In genomic region chr1:43367904-43368645, GRCh38 we compare ENCODE assay signal across 8 cellular contexts. TPM values are rescaled to one million over a fixed set of nuclear protein-coding genes. Genes with fewer than 3 reads are reported as not detected.
DNase-seq lines count a peak whose midpoint lies in the region; TF ChIP-seq lines count a peak whose summit lies in the region.

ELOVL1 (minus strand) TSS chr1:43368011; CDS start chr1:43365609, 2,402 bp downstream.

- no peak; a peak in 1 of 4 replicates for TF ChIP-seq EP300 in SK-N-SH (IDR thresholded peaks at IDR 0.05; ENCODE audit: borderline replicate concordance in 1 of 2, low read depth in 1 of 2, low read length in 1 of 2)
- no peak for TF ChIP-seq EP300 in ovary (IDR thresholded peaks at IDR 0.05)

- 0 out of 2 replicates have a peak, but pooled peaks have one; percentile 9 for TF ChIP-seq RAD21 in SK-N-SH (IDR thresholded peaks at IDR 0.05; ENCODE audit: low read length)

- H3K4me3 Mint-ChIP-seq in HFFc6, result peak within 1 kb of the TSS; percentile 93
- H3K4me3 Mint-ChIP-seq in activated naive CD4-positive, alpha-beta T cell treated with anti-CD3 and anti-CD28 coated beads, Interleukin-2, amount 50 U/mL, for 24 hours, result peak within 1 kb of the TSS; percentile 94

- POLR2A ChIA-PET in SK-N-SH (lab: Yijun Ruan, JAX), result interaction anchor here (0.8 to 1.8 kb wide), 3 partner anchors 10 to 14 kb away, joined by 3 to 8 read pairs (median 3); partner anchors contain the start of gene CDC20

- intact Hi-C loops in ovary (cut with DNase I), result loop anchor here in 1 of 4 donors (10.0 kb wide), 1 partner anchor 133 kb away; no protein-coding TSS in a partner anchor

- peaks cover 45% of the 10 kb centered on the region for H3K36me3 Mint-ChIP-seq in HFFc6 (ENCODE audit: low read depth)
- peaks cover 3% of the 10 kb centered on the region for H3K36me3 Mint-ChIP-seq in activated naive CD4-positive, alpha-beta T cell treated with anti-CD3 and anti-CD28 coated beads, Interleukin-2, amount 50 U/mL, for 24 hours

- TF ChIP-seq CTCF in HFFc6 (IDR thresholded peaks at IDR 0.05) (peak; percentile 32; the same call in 1 of the 2 replicates), SK-N-SH (IDR thresholded peaks at IDR 0.05) (peak; percentile 37), ovary (IDR thresholded peaks at IDR 0.05) (peak in 1 of 3 donors; percentile 13)

- no peaks in the 10 kb centered on the region; the same call in 1 of the 2 replicates for H3K27me3 Mint-ChIP-seq in HFFc6 (ENCODE audit: insufficient read depth)
- no peaks in the 10 kb centered on the region for H3K27me3 Mint-ChIP-seq in activated naive CD4-positive, alpha-beta T cell treated with anti-CD3 and anti-CD28 coated beads, Interleukin-2, amount 50 U/mL, for 24 hours

- DNase-seq in HFFc6 (peak; percentile 84), NCI-H1092 (lab: John Stamatoyannopoulos, UW) (peak; percentile 83), SK-N-SH (peak; percentile 99), glomerular visceral epithelial cell (ENCODE audit: extremely low spot score) (peak; percentile 93), ovary (peak; percentile 86 to 91 (median 90))

- H3F3A ChIP-seq in SK-N-SH (replicated peaks; ENCODE audit: insufficient read depth), result peaks cover 43% of the 10 kb centered on the region

- H3K27me3 ChIP-seq in SK-N-SH (ENCODE audit: insufficient read depth) (no peaks in the 10 kb centered on the region), ovary (no peaks in the 10 kb centered on the region), thymus (ENCODE audit: control insufficient read depth, insufficient read depth) (no peaks in the 10 kb centered on the region)

- H3K9me2 ChIP-seq in SK-N-SH, result no peaks in the 10 kb centered on the region

- CTCF ChIA-PET in SK-N-SH (lab: Yijun Ruan, JAX), result interaction anchor here (0.8 to 1.7 kb wide), 5 partner anchors 9 to 141 kb away, joined by 3 to 9 read pairs (median 4); partner anchors contain the start of gene CDC20

- WGBS in SK-N-SH (ENCODE audit: low lambda C conversion rate), result 1% methylated on average over 9 of the region's 58 CpGs
- 0% methylated on average over 49 to 58 of the region's 58 CpGs for WGBS in ovary, 3 donors
- WGBS in thymus, result under 1% methylated on average over 56 of the region's 58 CpGs

- H3K9me3 ChIP-seq in SK-N-SH, result no peaks in the 10 kb centered on the region
- no peaks in the 10 kb centered on the region for H3K9me3 ChIP-seq in ovary
- H3K9me3 ChIP-seq in thymus (ENCODE audit: control insufficient read depth), result no peaks in the 10 kb centered on the region

- peak within 1 kb of the TSS; percentile 19; the same call in 1 of the 2 replicates for H2AFZ ChIP-seq in SK-N-SH (ENCODE audit: low read depth)

- H4K20me1 ChIP-seq in SK-N-SH (ENCODE audit: insufficient read depth), result no peaks in the 10 kb centered on the region

- peak within 1 kb of the TSS; percentile 93 for H3K27ac Mint-ChIP-seq in HFFc6
- peak within 1 kb of the TSS; percentile 96 for H3K27ac Mint-ChIP-seq in activated naive CD4-positive, alpha-beta T cell treated with anti-CD3 and anti-CD28 coated beads, Interleukin-2, amount 50 U/mL, for 24 hours

- peak within 1 kb of the TSS; percentile 75 for H3K9ac ChIP-seq in SK-N-SH

- H3K79me2 ChIP-seq in SK-N-SH (ENCODE audit: insufficient read depth), result peaks cover 68% of the 10 kb centered on the region

- H3K4me1 Mint-ChIP-seq in HFFc6 (ENCODE audit: low read depth), result peaks cover 44% of the 10 kb centered on the region
- H3K4me1 Mint-ChIP-seq in activated naive CD4-positive, alpha-beta T cell treated with anti-CD3 and anti-CD28 coated beads, Interleukin-2, amount 50 U/mL, for 24 hours, result peaks cover 36% of the 10 kb centered on the region

- H3K4me2 ChIP-seq in SK-N-SH, result peak within 1 kb of the TSS; percentile 81

- peaks cover 13 to 16% of the 10 kb centered on the region in 2 experiments; a peak in 3 of 4 replicates for H3K4me1 ChIP-seq in SK-N-SH (ENCODE audit: control insufficient read depth in 1 of 2, insufficient read depth in 2 of 2, low read depth in 1 of 2, low read length in 1 of 2)
- peaks cover 11% of the 10 kb centered on the region for H3K4me1 ChIP-seq in ovary (ENCODE audit: insufficient read depth)
- H3K4me1 ChIP-seq in thymus (ENCODE audit: control insufficient read depth, insufficient read depth, low read length), result peaks cover 11% of the 10 kb centered on the region

- H3K27ac ChIP-seq in SK-N-SH (ENCODE audit: low read depth in 2 of 2, low read length in 1 of 2), result peak within 1 kb of the TSS; percentile 74 to 92
- peak within 1 kb of the TSS; percentile 83 for H3K27ac ChIP-seq in ovary
- H3K27ac ChIP-seq in thymus (ENCODE audit: low read depth), result peak within 1 kb of the TSS; percentile 89

- peaks cover 23 to 27% of the 10 kb centered on the region in 2 experiments for H3K36me3 ChIP-seq in SK-N-SH (replicated peaks in 1 of 2; ENCODE audit: control insufficient read depth in 1 of 2, insufficient read depth in 2 of 2, low read length in 1 of 2)
- no peaks in the 10 kb centered on the region for H3K36me3 ChIP-seq in ovary
- peaks cover 28% of the 10 kb centered on the region for H3K36me3 ChIP-seq in thymus (ENCODE audit: control insufficient read depth, insufficient read depth)

- TF ChIP-seq POLR2A in ovary (IDR thresholded peaks at IDR 0.05), result peak; percentile 39

- H3K4me3 ChIP-seq in GM08714 (ENCODE audit: low read length) (peak within 1 kb of the TSS; percentile 83), SK-N-SH (ENCODE audit: low read depth in 2 of 2, low read length in 1 of 2) (peak within 1 kb of the TSS; percentile 66 to 73), ovary (peak within 1 kb of the TSS; percentile 53), thymus (ENCODE audit: low read length) (peak within 1 kb of the TSS; percentile 61)

- H3K9me3 Mint-ChIP-seq in HFFc6, result no peaks in the 10 kb centered on the region
- no peaks in the 10 kb centered on the region for H3K9me3 Mint-ChIP-seq in activated naive CD4-positive, alpha-beta T cell treated with anti-CD3 and anti-CD28 coated beads, Interleukin-2, amount 50 U/mL, for 24 hours

TF ChIP-seq in SK-N-SH, 30 proteins besides CTCF, POLR2A, EP300 and RAD21 (continues in another document):
- no peak for TF ChIP-seq TCF12 (IDR thresholded peaks at IDR 0.05)
- peak; percentile 58 for TF ChIP-seq NRF1 (IDR thresholded peaks at IDR 0.05; ENCODE audit: low read depth, low read length)
- peak; percentile 94 for TF ChIP-seq MAX (IDR thresholded peaks at IDR 0.05; ENCODE audit: low read depth)
- no peak for TF ChIP-seq GABPA (IDR thresholded peaks at IDR 0.05; ENCODE audit: low read depth)
- peak; percentile 77 for TF ChIP-seq MXI1 (IDR thresholded peaks at IDR 0.05; ENCODE audit: low read depth, low read length)
- no peak for TF ChIP-seq ZBTB33 (IDR thresholded peaks at IDR 0.05; ENCODE audit: borderline replicate concordance, low read depth)
- TF ChIP-seq GATA2 (CRISPR knock-in tag; IDR thresholded peaks at IDR 0.05), result no peak
- no peak for TF ChIP-seq YY1 (IDR thresholded peaks at IDR 0.05; ENCODE audit: low read depth)
- peak; percentile 29; the same call in 1 of the 2 replicates for TF ChIP-seq PBX3 (IDR thresholded peaks at IDR 0.05)
- TF ChIP-seq POLR2AphosphoS5 (IDR thresholded peaks at IDR 0.05; ENCODE audit: low read depth, low read length), result peak; percentile 92
- TF ChIP-seq RXRA (IDR thresholded peaks at IDR 0.05; ENCODE audit: borderline replicate concordance, low read depth), result no peak
- no peak for TF ChIP-seq IRF3 (IDR thresholded peaks at IDR 0.05; ENCODE audit: low read depth, low read length)
- peak; percentile 78 for TF ChIP-seq ELF1 (IDR thresholded peaks at IDR 0.05)
- peak; percentile 34 for TF ChIP-seq CHD2 (IDR thresholded peaks at IDR 0.05; ENCODE audit: low read length, partially characterized antibody)

RNA-seq across cellular contexts. Expression of gene ELOVL1, which starts in this region (rescaled TPM):
- 100 to 1,000 TPM; 137 to 185 (median 160) TPM for total RNA-seq in HFFc6 (2021; fragmentation: NEBNext Ultra II Directional; extraction: Animal tissue kit (Norgen Biotek cat#: 25700))
- polyA plus RNA-seq in SK-N-SH (2012; rRNA removed), result 127 and 182 TPM in 2 replicates
- 90.5 and 113 TPM in 2 replicates for polyA plus RNA-seq in SK-N-SH (2012; cell fraction: cytosol; rRNA removed)
- 75.9 and 117 TPM in 2 replicates for polyA plus RNA-seq in SK-N-SH (2012; cell fraction: nucleus; rRNA removed)
- total RNA-seq in ovary, result 10 to 100 TPM; 10.0 to 50.6 (median 34.1) TPM
- 100 to 1,000 TPM in 1 of 2 donors, 10 to 100 TPM in 1; 42.8 to 130 TPM for polyA plus RNA-seq in ovary
- polyA plus RNA-seq in thymus, result 44.8 TPM

Comparison
In these comparisons a context has a peak if more than half of its experiments do, and no peak if none do; other contexts are left out.
1. Peak in every context shown above with its lines: DNase-seq, H3K4me3 ChIP-seq and H3K27ac ChIP-seq.